20 cellular contexts compared by ENCODE assay signal in genomic region chr21:42059141-42059540, GRCh38. TPM values are rescaled to one million over a fixed set of nuclear protein-coding genes. Genes with fewer than 3 reads are reported as not detected.
DNase-seq lines count a peak whose midpoint lies in the region; ATAC-seq, FAIRE-seq and TF ChIP-seq lines count a peak whose summit lies in the region.
"Had no signal": no experiment of that assay in that cellular context is flagged by ENCODE, and none has a peak within 500 bp of the region (broad histone marks: within the 10 kb centered on the region; RNA-seq: fewer than 3 reads in every experiment).

No MANE protein-coding gene starts in this region.

- POLR2A ChIA-PET in Caco-2 (lab: Charles Lee): no interaction called here

- H3K4me3 ChIP-seq in Caco-2 (ENCODE audit: low read depth, low read length) (no peak overlapping the region), kidney (ENCODE audit: low read length in 2 of 2) (no peak overlapping the region), prostate gland (no peak overlapping the region)
- H3K4me3 ChIP-seq: GM23248, SJCRH30 had no signal

- no peaks in the 10 kb centered on the region for H3K27me3 Mint-ChIP-seq in Caco-2 (ENCODE audit: insufficient read depth, unreplicated experiment)

- BruUV-seq in Caco-2 (replicated peaks; lab: Mats Ljungman, UMichigan): no TSS peak

- no peak overlapping the region for H3K9ac ChIP-seq in kidney (ENCODE audit: low read length in 2 of 2)
- H3K9ac ChIP-seq: GM23248 had no signal

- H3K9me3 Mint-ChIP-seq in Caco-2 (ENCODE audit: unreplicated experiment): no peaks in the 10 kb centered on the region

- intact Hi-C loops in Caco-2 (cut with micrococcal nuclease; ENCODE audit: unreplicated experiment): no loop called here
- intact Hi-C loops in kidney (cut with DNase I): no loop called here
- intact Hi-C loops in prostate gland (cut with DNase I): no loop called here

- H3K27ac ChIP-seq in C4-2B (peak overlapping the region; percentile 83), kidney (ENCODE audit: low read depth in 2 of 2, low read length in 2 of 2) (no peak overlapping the region), prostate gland (peak overlapping the region; percentile 71 to 84)
- H3K27ac ChIP-seq: GM23248, HL-60, SJCRH30 had no signal

- H3K36me3 ChIP-seq in Caco-2 (ENCODE audit: control insufficient read depth, insufficient read depth, low read length) (no peaks in the 10 kb centered on the region), kidney (ENCODE audit: control insufficient read depth in 1 of 2, insufficient read depth in 2 of 2, low read length in 2 of 2) (no peaks in the 10 kb centered on the region), prostate gland (no peaks in the 10 kb centered on the region)
- H3K36me3 ChIP-seq: SJCRH30 had no signal

- no peak overlapping the region for H3K4me3 Mint-ChIP-seq in Caco-2 (ENCODE audit: unreplicated experiment)

- H3K4me1 ChIP-seq in Caco-2: peaks cover 52% of the 10 kb centered on the region
- H3K4me1 ChIP-seq in kidney (ENCODE audit: control insufficient read depth in 1 of 2, insufficient read depth in 1 of 2, low read depth in 1 of 2, low read length in 2 of 2): peaks cover 0 to 9% of the 10 kb centered on the region in 2 donors
- H3K4me1 ChIP-seq in prostate gland (replicated peaks): peaks cover 16% of the 10 kb centered on the region
- H3K4me1 ChIP-seq: SJCRH30 had no signal

- peaks cover 9% of the 10 kb centered on the region for H3K36me3 Mint-ChIP-seq in Caco-2 (ENCODE audit: insufficient read depth, unreplicated experiment)

- H3K27me3 ChIP-seq in Caco-2 (replicated peaks; ENCODE audit: control insufficient read depth, insufficient read depth, low read length): no peaks in the 10 kb centered on the region
- no peaks in the 10 kb centered on the region for H3K27me3 ChIP-seq in prostate gland (replicated peaks; ENCODE audit: insufficient read depth)

- H3K27ac Mint-ChIP-seq in Caco-2 (ENCODE audit: unreplicated experiment): peak overlapping the region; percentile 51

- DNase-seq in Caco-2: no peak
- peak; percentile 71 for DNase-seq in kidney
- no peak for DNase-seq in prostate gland (ENCODE audit: low spot score)
- DNase-seq in amniotic stem cell (lab: John Stamatoyannopoulos, UW): no peak
- DNase-seq: DMS79, GM23248, NCI-H1436, NCI-H2171, NCI-H446, NCI-H69, RPMI8226, SJCRH30 had no signal

- H3K9me3 ChIP-seq in Caco-2: no peaks in the 10 kb centered on the region
- no peaks in the 10 kb centered on the region for H3K9me3 ChIP-seq in kidney (ENCODE audit: control insufficient read depth in 1 of 2, low read length in 2 of 2)
- no peaks in the 10 kb centered on the region for H3K9me3 ChIP-seq in prostate gland
- H3K9me3 ChIP-seq: SJCRH30 had no signal

- peaks cover 27% of the 10 kb centered on the region for H3K4me1 Mint-ChIP-seq in Caco-2 (ENCODE audit: low read depth, unreplicated experiment)

- TF ChIP-seq POLR2A in prostate gland (IDR thresholded peaks at IDR 0.05): no peak

- CTCF ChIA-PET in Caco-2 (lab: Charles Lee): no interaction called here

- ATAC-seq in GM21390 (IDR thresholded peaks at IDR 0.05; ENCODE audit: unreplicated experiment) (no peak), GM19467 (IDR thresholded peaks at IDR 0.05; ENCODE audit: unreplicated experiment) (no peak)
- ATAC-seq: HCT116 had no signal

- 91% methylated on average over 9 of the region's 9 CpGs for WGBS in prostate gland

- no peak for FAIRE-seq in kidney (lab: Jason Lieb, UNC)
- FAIRE-seq: D721Med, HTR-8/SVneo had no signal

- TF ChIP-seq CTCF in C4-2B (conservative IDR thresholded peaks at IDR 0.05) (no peak), Caco-2 (IDR thresholded peaks at IDR 0.05; ENCODE audit: insufficient read depth in 1 of 2, low read depth in 1 of 2, low read length in 1 of 2, severe bottlenecking in 1 of 2, unreplicated experiment in 1 of 2) (no peak), kidney (IDR thresholded peaks at IDR 0.05; ENCODE audit: borderline replicate concordance, extremely low read depth, insufficient read depth) (no peak), prostate gland (IDR thresholded peaks at IDR 0.05) (no peak)

RNA-seq across cellular contexts. Expression of gene UMODL1, which starts 12.0 kb away (rescaled TPM):
- 0.20 and 0.21 TPM in 2 replicates for total RNA-seq in Caco-2 (2022)
- total RNA-seq in kidney: not detected
- polyA plus RNA-seq in kidney (ENCODE audit: insufficient read depth, low read depth, low replicate concordance): 0.39 TPM
- under 1 TPM; 0.14 to 0.57 TPM for total RNA-seq in prostate gland
- total RNA-seq: A673, GM23248 had no signal
- polyA plus RNA-seq: GM23248 had no signal

RNA-seq across cellular contexts. Expression of gene ZBTB21, which starts 49.0 kb away (rescaled TPM):
- total RNA-seq in Caco-2 (2022) (21.4 and 23.3 TPM in 2 replicates), kidney (16.0 TPM), prostate gland (10 to 100 TPM; 12.3 to 13.6 TPM)
- polyA plus RNA-seq in kidney (ENCODE audit: insufficient read depth, low read depth, low replicate concordance): 2.3 TPM

Comparison
In these comparisons a context has a peak if more than half of its experiments do, and no peak if none do; other contexts are left out.
1. H3K27ac ChIP-seq: peak in C4-2B (single experiment) and prostate gland (2 of 2); none in kidney (0 of 2).